In the genomic region with DNA sequence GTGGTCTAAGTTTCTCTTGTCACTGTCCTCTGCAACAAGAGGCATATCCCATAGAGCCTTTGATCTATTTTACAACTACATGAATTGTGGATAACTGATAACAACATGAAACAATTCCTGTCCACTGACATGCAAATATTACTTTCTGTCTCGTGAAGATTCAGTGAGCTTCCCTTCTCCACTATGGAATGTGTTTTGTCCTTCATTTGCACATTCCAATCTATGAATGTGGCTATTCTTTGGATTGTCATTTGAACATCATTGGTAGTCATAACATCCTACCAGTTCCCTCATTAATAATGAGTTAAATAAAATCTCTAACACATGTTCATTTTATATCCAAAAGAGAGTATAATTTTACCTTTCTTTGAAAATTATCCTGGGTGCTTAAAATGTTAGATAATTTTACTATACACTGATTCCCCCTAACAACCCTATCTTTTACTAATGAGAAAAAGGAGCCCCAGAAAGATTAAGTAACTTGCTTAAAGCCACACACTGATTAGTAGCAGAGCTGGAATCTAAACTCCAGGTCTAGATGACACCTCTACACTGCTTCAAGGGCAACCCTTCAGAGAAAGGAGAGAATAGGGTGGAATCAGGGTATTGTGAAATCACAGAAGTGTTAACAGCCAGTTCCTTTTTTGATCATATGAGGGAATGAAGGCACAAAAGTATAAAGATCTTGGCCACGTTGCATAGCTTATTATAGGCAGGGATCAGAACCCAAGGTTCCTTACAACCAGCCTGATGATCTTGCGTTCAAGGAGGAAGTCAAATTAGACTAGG, we compare ENCODE assay signal across 21 cellular contexts. TPM values are rescaled to one million over a fixed set of nuclear protein-coding genes. Genes with fewer than 3 reads are reported as not detected.
A peak's percentile ranks its signal among the peaks of the same experiment; 100 is the strongest.
DNase-seq lines count a peak whose midpoint lies in the region; ATAC-seq and TF ChIP-seq lines count a peak whose summit lies in the region.
"Had no signal": no experiment of that assay in that cellular context is flagged by ENCODE, and none has a peak within 500 bp of the region (broad histone marks: within the 10 kb centered on the region; RNA-seq: fewer than 3 reads in every experiment).

No MANE protein-coding gene starts in this region.

- no peaks in the 10 kb centered on the region for H3K9me3 ChIP-seq in IMR-90 (ENCODE audit: control insufficient read depth, insufficient read depth, low read length)
- no peaks in the 10 kb centered on the region for H3K9me3 ChIP-seq in mesenchymal stem cell (ENCODE audit: control insufficient read depth, low read length)
- H3K9me3 ChIP-seq: heart right ventricle, SJCRH30 had no signal

- H2BK20ac ChIP-seq in IMR-90 (ENCODE audit: low read depth, low read length), result no peak overlapping the region

- H3K4me1 ChIP-seq in IMR-90 (ENCODE audit: control insufficient read depth, insufficient read depth, low read length) (peaks cover 7% of the 10 kb centered on the region), mesenchymal stem cell (ENCODE audit: control insufficient read depth, insufficient read depth, low read depth, low read length) (peaks cover 1% of the 10 kb centered on the region)
- H3K4me1 ChIP-seq: SJCRH30 had no signal

- H3K9ac ChIP-seq in IMR-90 (ENCODE audit: low read depth, low read length) (no peak overlapping the region), mesenchymal stem cell (ENCODE audit: low read length) (no peak overlapping the region)

- no peak overlapping the region for H4K8ac ChIP-seq in IMR-90 (ENCODE audit: low read depth in 2 of 2, low read length in 2 of 2)
- no peak overlapping the region for H4K8ac ChIP-seq in mesenchymal stem cell (ENCODE audit: low read length)

- intact Hi-C loops in IMR-90 (cut with micrococcal nuclease), result loop anchor here (5.0 kb wide), 1 partner anchor 41 kb away; a partner anchor contains a TSS

- H3K79me1 ChIP-seq in IMR-90 (ENCODE audit: low read depth in 1 of 2, low read length in 2 of 2) (peaks cover 13 to 26% of the 10 kb centered on the region in 2 experiments; a peak in 3 of 4 replicates), mesenchymal stem cell (replicated peaks; ENCODE audit: low read length, poor library complexity, severe bottlenecking) (peaks cover 21% of the 10 kb centered on the region)

- H3K4me2 ChIP-seq in IMR-90 (ENCODE audit: low read depth, low read length), result peak overlapping the region; percentile 35; the same call in 1 of the 2 replicates
- no peak overlapping the region for H3K4me2 ChIP-seq in mesenchymal stem cell (ENCODE audit: low read length, poor library complexity, severe bottlenecking)
- H3K4me2 ChIP-seq: GM23338 had no signal

- H2BK120ac ChIP-seq in IMR-90 (ENCODE audit: low read depth, low read length), result no peak overlapping the region
- H2BK120ac ChIP-seq in mesenchymal stem cell (ENCODE audit: low read depth, low read length), result no peak overlapping the region

- H3K56ac ChIP-seq in IMR-90 (ENCODE audit: extremely low read depth, insufficient read depth, low read length), result no peak overlapping the region

- peaks cover 4% of the 10 kb centered on the region; the same call in 1 of the 2 replicates for H3K9me1 ChIP-seq in IMR-90 (ENCODE audit: insufficient read depth, low read length)

- no peak overlapping the region for H3K27ac ChIP-seq in IMR-90 (ENCODE audit: insufficient read depth, low read length)
- no peak overlapping the region for H3K27ac ChIP-seq in mesenchymal stem cell (ENCODE audit: low read length, poor library complexity, severe bottlenecking)
- H3K27ac ChIP-seq: SJCRH30 had no signal

- H3K23ac ChIP-seq in IMR-90 (ENCODE audit: low read depth, low read length) (no peak overlapping the region), mesenchymal stem cell (ENCODE audit: low read length in 2 of 2) (no peak overlapping the region)

- H2BK5ac ChIP-seq in IMR-90 (ENCODE audit: low read depth, low read length, poor library complexity, severe bottlenecking) (no peak overlapping the region), mesenchymal stem cell (ENCODE audit: low read depth, low read length, poor library complexity, severe bottlenecking) (no peak overlapping the region)

- no peaks in the 10 kb centered on the region for H3K27me3 ChIP-seq in IMR-90 (ENCODE audit: control insufficient read depth, insufficient read depth, low read length)
- H3K27me3 ChIP-seq in mesenchymal stem cell (ENCODE audit: control insufficient read depth in 1 of 2, insufficient read depth in 1 of 2, low read length in 2 of 2), result no peaks in the 10 kb centered on the region
- H3K27me3 ChIP-seq: heart right ventricle had no signal

- no CpG with 5 or more reads among the region's 3 CpGs for WGBS in IMR-90 (ENCODE audit: extremely low coverage in 2 of 2, insufficient read length in 1 of 2), 2 experiments
- 75% methylated on average over 3 of the region's 3 CpGs for WGBS in mesenchymal stem cell

- DNase-seq in ELR (ENCODE audit: low read depth) (peak; percentile 9), IMR-90 (no peak), RPMI7951 (ENCODE audit: low read depth) (peak; percentile 43), mesenchymal stem cell (no peak), NCI-H2227 treated with DMSO at 0.1 percent for 48 hours (lab: John Stamatoyannopoulos, UW) (no peak), T-helper 9 cell (no peak)
- DNase-seq: activated CD4-positive, alpha-beta T cell treated with anti-CD3 and anti-CD28 coated beads, Interleukin-2, amount 10 ng/mL, durations not matched to agents 24 days and 14 days; activated naive CD8-positive, alpha-beta T cell treated with anti-CD3 and anti-CD28 coated beads for 36 hours; CD8-positive, alpha-beta T cell; cerebellar nuclear complex; heart right ventricle; NCI-H146; NCI-H2171; OCI-M1; SJCRH30; stimulated activated CD4-positive, alpha-beta T cell treated with anti-CD3 and anti-CD28 coated beads, Interleukin-2, amount 100 ng/mL, for 48 hours; stimulated activated naive CD4-positive, alpha-beta T cell had no signal

- H3K36me3 ChIP-seq in IMR-90 (ENCODE audit: control insufficient read depth, insufficient read depth, low read length) (no peaks in the 10 kb centered on the region), mesenchymal stem cell (ENCODE audit: control insufficient read depth in 1 of 2, insufficient read depth in 2 of 2, low read depth in 1 of 2, low read length in 2 of 2) (peaks cover 0 to 5% of the 10 kb centered on the region in 2 experiments)
- H3K36me3 ChIP-seq: SJCRH30 had no signal

- TF ChIP-seq CTCF in IMR-90 (conservative IDR thresholded peaks at IDR 0.05; ENCODE audit: low read depth, low read length), result no peak

- H3K4ac ChIP-seq in IMR-90 (ENCODE audit: low read depth, low read length) (peak overlapping the region; percentile 36; the same call in 1 of the 2 replicates), mesenchymal stem cell (ENCODE audit: low read depth in 1 of 2, low read length in 2 of 2) (no peak overlapping the region)

- H3K4me3 ChIP-seq in IMR-90 (ENCODE audit: insufficient read depth, low read depth, low read length) (no peak overlapping the region), mesenchymal stem cell (ENCODE audit: insufficient read depth in 1 of 2, low read depth in 1 of 2, low read length in 2 of 2) (no peak overlapping the region)
- H3K4me3 ChIP-seq: GM23338, heart right ventricle, SJCRH30 had no signal

- no peak overlapping the region for H2BK12ac ChIP-seq in mesenchymal stem cell (ENCODE audit: low read length in 2 of 2)

- TF ChIP-seq POLR2A in IMR-90 (IDR thresholded peaks at IDR 0.05; ENCODE audit: low read depth, low read length), result no peak

- TF ChIP-seq RAD21 in IMR-90 (IDR thresholded peaks at IDR 0.05; ENCODE audit: low read length), result no peak

- H4K91ac ChIP-seq in IMR-90 (ENCODE audit: insufficient read depth, low read depth, low read length), result no peak overlapping the region
- no peak overlapping the region for H4K91ac ChIP-seq in mesenchymal stem cell (ENCODE audit: low read length)

- H2AK5ac ChIP-seq in IMR-90 (ENCODE audit: low read depth, low read length) (peak overlapping the region; percentile 30; the same call in 1 of the 2 replicates), mesenchymal stem cell (ENCODE audit: low read length, severe bottlenecking) (peak overlapping the region; percentile 17)

- no peak overlapping the region; the same call in 1 of the 2 replicates for H4K5ac ChIP-seq in IMR-90 (ENCODE audit: low read depth, low read length)

- in situ Hi-C loops in IMR-90 (cut with MboI; ENCODE audit: low sequenced_read_pairs), result no loop called here

- CTCF ChIA-PET in IMR-90 (lab: Yijun Ruan, JAX), result no interaction called here

- no peak overlapping the region for H2AK9ac ChIP-seq in IMR-90 (replicated peaks; ENCODE audit: low read depth, low read length, poor library complexity)

- no peaks in the 10 kb centered on the region for H4K20me1 ChIP-seq in IMR-90 (ENCODE audit: insufficient read depth, low read length)

- dilution Hi-C loops in IMR-90 (cut with HindIII; ENCODE audit: low sequenced_read_pairs, unreplicated experiment), result no loop called here

- BruUV-seq in IMR-90 (replicated peaks; lab: Mats Ljungman, UMichigan), result no TSS peak

- no peak overlapping the region; the same call in 1 of the 2 replicates for H3K18ac ChIP-seq in IMR-90 (ENCODE audit: low read depth, low read length)
- peak overlapping the region in 1 of 2 experiments; percentile 35 for H3K18ac ChIP-seq in mesenchymal stem cell (ENCODE audit: low read depth in 1 of 2, low read length in 2 of 2)

- no peak overlapping the region for H2BK15ac ChIP-seq in IMR-90 (ENCODE audit: low read depth, low read length)
- no peak overlapping the region for H2BK15ac ChIP-seq in mesenchymal stem cell (ENCODE audit: low read depth, poor library complexity, severe bottlenecking)

- POLR2A ChIA-PET in IMR-90 (lab: Charles Lee; ENCODE audit: unreplicated experiment), result no interaction called here

- no peak overlapping the region for H2AFZ ChIP-seq in IMR-90 (replicated peaks; ENCODE audit: low read length, poor library complexity)
- H2AFZ ChIP-seq in mesenchymal stem cell (ENCODE audit: low read depth, low read length), result no peak overlapping the region
- H2AFZ ChIP-seq: GM23338 had no signal

- H3K14ac ChIP-seq in IMR-90 (replicated peaks; ENCODE audit: low read depth, low read length), result no peak overlapping the region
- no peak overlapping the region for H3K14ac ChIP-seq in mesenchymal stem cell (ENCODE audit: low read length in 2 of 2)

- ATAC-seq in IMR-90 (ENCODE audit: low read depth), result no peak
- ATAC-seq in HG02642 (IDR thresholded peaks at IDR 0.05; ENCODE audit: poor library complexity, unreplicated experiment), result no peak
- ATAC-seq: CD8-positive, alpha-beta T cell; GM23338 had no signal

TF ChIP-seq in IMR-90, 13 proteins besides CTCF, POLR2A, EP300 and RAD21:
- TF ChIP-seq FOS (IDR thresholded peaks at IDR 0.05; ENCODE audit: low read depth, low read length) (no peak), CEBPB (IDR thresholded peaks at IDR 0.05; ENCODE audit: low read depth, low read length) (peak; percentile 76)

RNA-seq across cellular contexts. Expression of a gene that starts 39.1 kb away (rescaled TPM):
- 53.3 and 61.5 TPM in 2 replicates for total RNA-seq in IMR-90 (2012; rRNA removed)
- 10.9 and 14.2 TPM in 2 replicates for polyA plus RNA-seq in IMR-90 (2012; rRNA removed)
- polyA plus RNA-seq in IMR-90 (2012; cell fraction: cytosol; rRNA removed), result 3.6 and 4.6 TPM in 2 replicates
- 10.3 and 32.7 TPM in 2 replicates for polyA plus RNA-seq in IMR-90 (2012; cell fraction: nucleus; rRNA removed; ENCODE audit: low replicate concordance)
- 17.5 and 19.1 TPM in 2 replicates for total RNA-seq in RPMI7951 (2014; rRNA removed; shearing (Covaris generic))
- polyA plus RNA-seq in mesenchymal stem cell (2013, experiment 1 of 2), result 25.7 TPM
- 24.3 TPM for polyA plus RNA-seq in mesenchymal stem cell (2013, experiment 2 of 2)
- total RNA-seq: activated CD4-positive, alpha-beta T cell treated with anti-CD3 and anti-CD28 coated beads, Interleukin-2, amount 10 ng/mL, durations not matched to agents 24 days and 14 days; activated naive CD8-positive, alpha-beta T cell treated with anti-CD3 and anti-CD28 coated beads for 36 hours; activated T-helper 2 cell treated with anti-CD3 and anti-CD28 coated beads, Interferon-gamma antibody, Interleukin-2, Interleukin-4, amounts not matched to agents 10 μg/mL and 5 μg/mL and 100 μg/mL, durations not matched to agents 14 hours and 24 hours and 36 hours; CD8-positive, alpha-beta T cell; T-helper 1 cell treated with Interleukin-12 subunit alpha and Interleukin-12 subunit beta and Interleukin-4 antibody, amounts not matched to agents 30 ng/mL and 1 ng/mL, for 36 hours had no signal
- polyA plus RNA-seq: GM23338 had no signal

Comparison
In these comparisons a context has a peak if more than half of its experiments do, and no peak if none do; other contexts are left out.
1. DNase-seq: peak in ELR (single experiment) and RPMI7951 (single experiment); none in IMR-90 (single experiment), mesenchymal stem cell (single experiment), NCI-H2227 treated with DMSO at 0.1 percent for 48 hours (single experiment) and T-helper 9 cell (single experiment).